ENCODE assay signal across 1 cellular context in genomic region chr16:8493885-8494487, GRCh38.
TF ChIP-seq lines count a peak whose summit lies in the region.

No MANE protein-coding gene starts in this region.

TF ChIP-seq in H1, 55 proteins besides CTCF, POLR2A, EP300 and RAD21:
- TF ChIP-seq RBBP5 (IDR thresholded peaks at IDR 0.05; ENCODE audit: borderline replicate concordance, low read depth, low read length) = no peak
